Comparison of ENCODE assay signal across 11 cellular contexts in genomic region chr11:100739636-100740035, GRCh38. TPM values are rescaled to one million over a fixed set of nuclear protein-coding genes. Genes with fewer than 3 reads are reported as not detected.
A peak's percentile ranks its signal among the peaks of the same experiment; 100 is the strongest.
DNase-seq lines count a peak whose midpoint lies in the region; ATAC-seq and TF ChIP-seq lines count a peak whose summit lies in the region.
"Had no signal": no experiment of that assay in that cellular context is flagged by ENCODE, and none has a peak within 500 bp of the region (broad histone marks: within the 10 kb centered on the region; RNA-seq: fewer than 3 reads in every experiment).

No MANE protein-coding gene starts in this region.

- 0 out of 2 replicates have a peak overlapping the region, but pooled peaks have one; percentile 14 for H3K9ac ChIP-seq in HUES64 (ENCODE audit: low read depth, low read length)

- H3K27ac ChIP-seq in HUES64 (ENCODE audit: low read depth, low read length), result no peak overlapping the region
- peak overlapping the region; percentile 86 for H3K27ac ChIP-seq in mesodermal cell (ENCODE audit: low read depth, low read length, severe bottlenecking)
- no peak overlapping the region for H3K27ac ChIP-seq in transverse colon

- in situ Hi-C loops in transverse colon (cut with MboI; ENCODE audit: low pct_ligation_motif_present in 1 of 4, low pct_unique_long_range_greater_than_20kb in 1 of 4, low sequenced_read_pairs in 3 of 4), result no loop called here

- no peak for ATAC-seq in GM19395 (IDR thresholded peaks at IDR 0.05; ENCODE audit: unreplicated experiment)
- no peak for ATAC-seq in HG03520 (IDR thresholded peaks at IDR 0.05; ENCODE audit: unreplicated experiment)

- WGBS in HUES64, result 46% methylated on average over 3 of the region's 3 CpGs
- WGBS in mesodermal cell (ENCODE audit: insufficient coverage in 2 of 2), 2 experiments, result 17 to 29% methylated on average over 1 of the region's 3 CpGs
- WGBS in transverse colon (ENCODE audit: low coverage in 1 of 2), 2 donors, result 69 to 82% methylated on average over 3 of the region's 3 CpGs

- H3K4me3 ChIP-seq in HUES64 (ENCODE audit: low read length), result no peak overlapping the region
- no peak overlapping the region for H3K4me3 ChIP-seq in mesodermal cell (ENCODE audit: extremely low read depth, insufficient read depth, low read length, poor library complexity, severe bottlenecking)
- no peak overlapping the region for H3K4me3 ChIP-seq in transverse colon
- H3K4me3 ChIP-seq: ascending aorta had no signal

- no peaks in the 10 kb centered on the region for H3K36me3 Mint-ChIP-seq in endothelial cell (ENCODE audit: low read depth, unreplicated experiment)

- TF ChIP-seq EP300 in transverse colon (IDR thresholded peaks at IDR 0.05; ENCODE audit: low read depth), result no peak

- intact Hi-C loops in transverse colon (cut with DNase I; ENCODE audit: low total_unique reads), result no loop called here

- peak overlapping the region; percentile 85 for H3K27ac Mint-ChIP-seq in endothelial cell (ENCODE audit: unreplicated experiment)

- no peaks in the 10 kb centered on the region for H3K27me3 Mint-ChIP-seq in endothelial cell (ENCODE audit: unreplicated experiment)
- H3K27me3 Mint-ChIP-seq: B cell had no signal

- DNase-seq in A172 (ENCODE audit: low spot score) (peak; percentile 86), endothelial cell (ENCODE audit: low spot score) (peak; percentile 38), NCI-H526 (lab: John Stamatoyannopoulos, UW) (no peak), transverse colon (no peak)
- DNase-seq: NCI-H2227 treated with DMSO at 0.1 percent for 48 hours had no signal

- no peaks in the 10 kb centered on the region for H3K9me3 Mint-ChIP-seq in endothelial cell (ENCODE audit: unreplicated experiment)

- TF ChIP-seq CTCF in endothelial cell (IDR thresholded peaks at IDR 0.05; ENCODE audit: unreplicated experiment), result no peak
- no peak for TF ChIP-seq CTCF in transverse colon (IDR thresholded peaks at IDR 0.05)

- H3K4me1 Mint-ChIP-seq in endothelial cell (ENCODE audit: unreplicated experiment), result peaks cover 34% of the 10 kb centered on the region

- peaks cover 78% of the 10 kb centered on the region for H3K4me1 ChIP-seq in HUES64 (ENCODE audit: insufficient read depth, low read length)
- H3K4me1 ChIP-seq in mesodermal cell (ENCODE audit: control insufficient read depth, insufficient read depth, low read length, poor library complexity, severe bottlenecking), result peaks cover 36% of the 10 kb centered on the region
- peaks cover 5 to 37% (median 17%) of the 10 kb centered on the region in 4 donors for H3K4me1 ChIP-seq in transverse colon

- H3K4me3 Mint-ChIP-seq in endothelial cell (ENCODE audit: unreplicated experiment), result no peak overlapping the region
- H3K4me3 Mint-ChIP-seq: B cell had no signal

- H3K9me3 ChIP-seq in HUES64 (ENCODE audit: insufficient read depth, low read depth, low read length) (peaks cover 4% of the 10 kb centered on the region; the same call in 1 of the 2 replicates), mesodermal cell (ENCODE audit: control insufficient read depth, low read length) (no peaks in the 10 kb centered on the region), transverse colon (no peaks in the 10 kb centered on the region)
- H3K9me3 ChIP-seq: ascending aorta had no signal

- H3K27me3 ChIP-seq in HUES64 (ENCODE audit: insufficient read depth, low read length), result no peaks in the 10 kb centered on the region
- H3K27me3 ChIP-seq in transverse colon, result no peaks in the 10 kb centered on the region
- H3K27me3 ChIP-seq: ascending aorta had no signal

- no peak for TF ChIP-seq POLR2A in transverse colon (IDR thresholded peaks at IDR 0.05)

- H3K36me3 ChIP-seq in HUES64 (ENCODE audit: insufficient read depth, low read length) (no peaks in the 10 kb centered on the region), mesodermal cell (ENCODE audit: control insufficient read depth, insufficient read depth, low read length) (no peaks in the 10 kb centered on the region), transverse colon (no peaks in the 10 kb centered on the region)
- H3K36me3 ChIP-seq: ascending aorta had no signal

RNA-seq across cellular contexts. Expression of gene ARHGAP42, which starts 52.5 kb away (rescaled TPM):
- 15.8 and 17.1 TPM in 2 replicates for total RNA-seq in A172 (2014; rRNA removed; shearing (Covaris generic))
- 18.6 TPM for polyA plus RNA-seq in HUES64 (2013, experiment 1 of 2)
- polyA plus RNA-seq in HUES64 (2013, experiment 2 of 2), result 20.7 TPM
- total RNA-seq in endothelial cell (ENCODE audit: unreplicated experiment) (19.1 TPM), transverse colon (10 to 100 TPM; 33.3 to 62.5 (median 40.9) TPM)
- polyA plus RNA-seq in mesodermal cell (2013, experiment 1 of 2), result 27.6 TPM
- 30.4 TPM for polyA plus RNA-seq in mesodermal cell (2013, experiment 2 of 2)

Comparison
In these comparisons a context has a peak if more than half of its experiments do, and no peak if none do; other contexts are left out.
1. DNase-seq: peak in A172 (single experiment) and endothelial cell (single experiment); none in NCI-H526 (0 of 2) and transverse colon (single experiment).